16 cellular contexts compared by ENCODE assay signal in genomic region chr1:30569384-30569783, GRCh38.
"Had no signal": no experiment of that assay in that cellular context is flagged by ENCODE, and none has a peak within 500 bp of the region (broad histone marks: within the 10 kb centered on the region; RNA-seq: fewer than 3 reads in every experiment).

No MANE protein-coding gene starts in this region.

- H3K4me3 ChIP-seq: left ventricle myocardium inferior, upper lobe of right lung had no signal

- H3K27me3 ChIP-seq: upper lobe of right lung had no signal

- H3K36me3 ChIP-seq: left ventricle myocardium inferior, upper lobe of right lung had no signal

- H3K27ac ChIP-seq: left ventricle myocardium inferior, upper lobe of right lung had no signal

- DNase-seq: activated CD4-positive, alpha-beta T cell treated with anti-CD3 and anti-CD28 coated beads for 4 hours; activated CD8-positive, alpha-beta memory T cell treated with anti-CD3 and anti-CD28 coated beads, Interleukin-2, amount 50 U/mL, for 4 hours; activated CD8-positive, alpha-beta T cell treated with anti-CD3 and anti-CD28 coated beads, Interleukin-2, amount 10 ng/mL, durations not matched to agents 7 days and 5 days; activated effector memory CD4-positive, alpha-beta T cell treated with anti-CD3 and anti-CD28 coated beads, Interleukin-2, amount 50 U/mL, for 16 hours; activated T-cell treated with anti-CD3 and anti-CD28 coated beads, Interleukin-2, amount 50 U/mL, for 48 hours; caudate nucleus; left ventricle myocardium inferior; nucleus accumbens; right cardiac atrium; small intestine; stimulated activated naive CD8-positive, alpha-beta T cell treated with anti-CD3 and anti-CD28 coated beads, Interleukin-15, Interleukin-2, amounts not matched to agents 100 U/mL and 50 U/mL, for 24 hours; T-helper 2 cell; upper lobe of right lung had no signal

- H3K4me3 Mint-ChIP-seq: activated CD8-positive, alpha-beta T cell treated with anti-CD3 and anti-CD28 coated beads, Interleukin-2, amount 10 ng/mL, durations not matched to agents 7 days and 5 days; natural killer cell treated with Interleukin-12 subunit alpha and Interleukin-12 subunit beta and Interleukin-15 and Interleukin-18, amount 100 ng/mL, for 72 hours had no signal

- H3K4me1 ChIP-seq: left ventricle myocardium inferior, upper lobe of right lung had no signal

- ATAC-seq: activated CD8-positive, alpha-beta T cell treated with anti-CD3 and anti-CD28 coated beads, Interleukin-2, amount 10 ng/mL, durations not matched to agents 7 days and 5 days; activated naive CD4-positive, alpha-beta T cell treated with anti-CD3 and anti-CD28 coated beads, Interleukin-2, amount 50 U/mL, for 72 hours; right cardiac atrium; stimulated activated naive CD8-positive, alpha-beta T cell treated with anti-CD3 and anti-CD28 coated beads, Interleukin-15, Interleukin-2, amounts not matched to agents 100 U/mL and 50 U/mL, for 24 hours; upper lobe of right lung had no signal

- H3K9me3 ChIP-seq: upper lobe of right lung had no signal

- H3K27ac Mint-ChIP-seq: activated CD8-positive, alpha-beta T cell treated with anti-CD3 and anti-CD28 coated beads, Interleukin-2, amount 10 ng/mL, durations not matched to agents 7 days and 5 days; activated naive CD4-positive, alpha-beta T cell treated with anti-CD3 and anti-CD28 coated beads, Interleukin-2, amount 50 U/mL, for 72 hours; natural killer cell treated with Interleukin-12 subunit alpha and Interleukin-12 subunit beta and Interleukin-15 and Interleukin-18, amount 100 ng/mL, for 72 hours; progenitor cell of endocrine pancreas had no signal

- H3K36me3 Mint-ChIP-seq: activated naive CD4-positive, alpha-beta T cell treated with anti-CD3 and anti-CD28 coated beads, Interleukin-2, amount 50 U/mL, for 72 hours; natural killer cell treated with Interleukin-12 subunit alpha and Interleukin-12 subunit beta and Interleukin-15 and Interleukin-18, amount 100 ng/mL, for 72 hours had no signal

- H3K9me3 Mint-ChIP-seq: activated naive CD4-positive, alpha-beta T cell treated with anti-CD3 and anti-CD28 coated beads, Interleukin-2, amount 50 U/mL, for 72 hours; natural killer cell treated with Interleukin-12 subunit alpha and Interleukin-12 subunit beta and Interleukin-15 and Interleukin-18, amount 100 ng/mL, for 72 hours had no signal
